ENCODE assay signal across 13 cellular contexts in genomic region chr11:100612766-100613165, GRCh38.
DNase-seq lines count a peak whose midpoint lies in the region; ATAC-seq lines count a peak whose summit lies in the region.
"Had no signal": no experiment of that assay in that cellular context is flagged by ENCODE, and none has a peak within 500 bp of the region (broad histone marks: within the 10 kb centered on the region; RNA-seq: fewer than 3 reads in every experiment).

No MANE protein-coding gene starts in this region.

- H3K9ac ChIP-seq in BLaER1 = no peak overlapping the region
- H3K9ac ChIP-seq: parathyroid adenoma had no signal

- H3K4me2 ChIP-seq in BLaER1 = peak overlapping the region; percentile 24; the same call in 1 of the 2 replicates

- no peak overlapping the region for H3K4me3 ChIP-seq in BLaER1
- H3K4me3 ChIP-seq: esophagus squamous epithelium, vagina had no signal

- no peak overlapping the region for H3K27ac ChIP-seq in BLaER1
- H3K27ac ChIP-seq: esophagus squamous epithelium, parathyroid adenoma, vagina had no signal

- peaks cover 6% of the 10 kb centered on the region; the same call in 1 of the 2 replicates for H3K4me1 ChIP-seq in BLaER1
- H3K4me1 ChIP-seq: esophagus squamous epithelium, parathyroid adenoma, vagina had no signal

- H3K27me3 ChIP-seq in BLaER1 = no peaks in the 10 kb centered on the region
- H3K27me3 ChIP-seq: esophagus squamous epithelium, vagina had no signal

- ATAC-seq in GM19395 (IDR thresholded peaks at IDR 0.05; ENCODE audit: unreplicated experiment) (peak; percentile 85), HG02981 (IDR thresholded peaks at IDR 0.05; ENCODE audit: unreplicated experiment) (peak; percentile 80)

- no peaks in the 10 kb centered on the region for H3K36me3 ChIP-seq in BLaER1
- H3K36me3 ChIP-seq: esophagus squamous epithelium, vagina had no signal

- peaks cover 4% of the 10 kb centered on the region; the same call in 1 of the 2 replicates for H3K9me3 ChIP-seq in BLaER1
- H3K9me3 ChIP-seq: esophagus squamous epithelium, vagina had no signal

- DNase-seq in NOMO-1 treated with DMSO at 0.1 percent for 48 hours (lab: John Stamatoyannopoulos, UW; ENCODE audit: unreplicated experiment) (peak; percentile 68), NCI-H187 (lab: John Stamatoyannopoulos, UW) (no peak), HUDEP-2 (lab: John Stamatoyannopoulos, UW; ENCODE audit: unreplicated experiment in 76 of 76) (no peak), superior temporal gyrus (ENCODE audit: extremely low spot score) (no peak)
- DNase-seq in activated naive CD4-positive, alpha-beta T cell treated with Interleukin-2 at 50 U/mL for 16 hours = no peak
- DNase-seq: ACHN; activated CD8-positive, alpha-beta memory T cell treated with anti-CD3 and anti-CD28 coated beads, Interleukin-2, amount 50 U/mL, for 48 hours; esophagus squamous epithelium had no signal

- H4K20me1 ChIP-seq in BLaER1 = no peaks in the 10 kb centered on the region
